In genomic region chr1:243420968-243421675, GRCh38 we compare ENCODE assay signal across 7 cellular contexts.
A peak's percentile ranks its signal among the peaks of the same experiment; 100 is the strongest.
DNase-seq lines count a peak whose midpoint lies in the region; ATAC-seq, FAIRE-seq and TF ChIP-seq lines count a peak whose summit lies in the region.

No MANE protein-coding gene starts in this region.

- H3K27me3 ChIP-seq in OCI-LY1 (ENCODE audit: insufficient read depth, low read length), result no peaks in the 10 kb centered on the region

- peak; percentile 6 for ATAC-seq in GM18511 (IDR thresholded peaks at IDR 0.05; ENCODE audit: unreplicated experiment)
- ATAC-seq in HG02840 (IDR thresholded peaks at IDR 0.05; ENCODE audit: low FRiP score, unreplicated experiment), result no peak

- peak overlapping the region; percentile 7; the same call in 1 of the 2 replicates for H3K4me2 ChIP-seq in OCI-LY1 (ENCODE audit: low read length)

- H3F3A ChIP-seq in OCI-LY1 (ENCODE audit: insufficient read depth, low read length), result no peaks in the 10 kb centered on the region

- FAIRE-seq in frontal cortex (lab: Jason Lieb, UNC), result no peak

- no peaks in the 10 kb centered on the region; the same call in 1 of the 2 replicates for H3K36me3 ChIP-seq in OCI-LY1 (ENCODE audit: insufficient read depth, low read length)

- no peaks in the 10 kb centered on the region for H3K9me3 ChIP-seq in OCI-LY1 (ENCODE audit: low read length)

- no peak for DNase-seq in foreskin fibroblast
- DNase-seq in frontal cortex (ENCODE audit: low spot score in 2 of 2), result no peak
- no peak for DNase-seq in activated CD4-positive, alpha-beta T cell treated with anti-CD3 and anti-CD28 coated beads for 48 hours

- TF ChIP-seq CTCF in OCI-LY1 (IDR thresholded peaks at IDR 0.05; ENCODE audit: low read length) (no peak), foreskin fibroblast (IDR thresholded peaks at IDR 0.05; ENCODE audit: low read depth, low read length) (no peak)

- H3K9me2 ChIP-seq in OCI-LY1 (ENCODE audit: low read depth, low read length), result no peaks in the 10 kb centered on the region

- no peaks in the 10 kb centered on the region for H4K20me1 ChIP-seq in OCI-LY1 (ENCODE audit: insufficient read depth, low read length)

- H3K27ac ChIP-seq in OCI-LY1 (ENCODE audit: low read depth, low read length, poor library complexity, severe bottlenecking) (peak overlapping the region; percentile 4), skin epidermis (peak overlapping the region in 17 of 21 experiments; percentile 13 to 76 (median 57))

- peaks cover 10% of the 10 kb centered on the region for H3K4me1 ChIP-seq in OCI-LY1 (ENCODE audit: insufficient read depth, low read length, severe bottlenecking)

- no peaks in the 10 kb centered on the region for H3K79me2 ChIP-seq in OCI-LY1 (ENCODE audit: insufficient read depth, low read length)

- no peak overlapping the region for H3K9ac ChIP-seq in OCI-LY1 (ENCODE audit: low read length)

- no peak overlapping the region for H2AFZ ChIP-seq in OCI-LY1 (ENCODE audit: low read length)

- H3K4me3 ChIP-seq in OCI-LY1 (ENCODE audit: low read depth, low read length, poor library complexity, severe bottlenecking) (no peak overlapping the region), foreskin fibroblast (ENCODE audit: low read depth in 1 of 2, low read length in 2 of 2) (peak overlapping the region; percentile 1 to 14), skin epidermis (peak overlapping the region; percentile 2 to 34 (median 16))
